ENCODE assay signal across 9 cellular contexts in genomic region chr3:45035441-45036301, GRCh38. TPM values are rescaled to one million over a fixed set of nuclear protein-coding genes. Genes with fewer than 3 reads are reported as not detected.
DNase-seq lines count a peak whose midpoint lies in the region; ATAC-seq and TF ChIP-seq lines count a peak whose summit lies in the region.
"Had no signal": no experiment of that assay in that cellular context is flagged by ENCODE, and none has a peak within 500 bp of the region (broad histone marks: within the 10 kb centered on the region; RNA-seq: fewer than 3 reads in every experiment).

No MANE protein-coding gene starts in this region.

- no peaks in the 10 kb centered on the region for H3K9me3 ChIP-seq in HUES48 (ENCODE audit: control insufficient read depth, insufficient read depth, low read length)
- no peaks in the 10 kb centered on the region for H3K9me3 ChIP-seq in left ventricle myocardium inferior (replicated peaks)
- H3K9me3 ChIP-seq in sigmoid colon = no peaks in the 10 kb centered on the region

- peaks cover 71% of the 10 kb centered on the region for H3K27me3 Mint-ChIP-seq in activated naive CD4-positive, alpha-beta T cell treated with anti-CD3 and anti-CD28 coated beads, Interleukin-2, amount 10 ng/mL, durations not matched to agents 7 days and 5 days

- no peak for ATAC-seq in GM19397 (IDR thresholded peaks at IDR 0.05; ENCODE audit: unreplicated experiment)

- H3K4me1 Mint-ChIP-seq in activated naive CD4-positive, alpha-beta T cell treated with anti-CD3 and anti-CD28 coated beads, Interleukin-2, amount 10 ng/mL, durations not matched to agents 7 days and 5 days = peaks cover 39% of the 10 kb centered on the region

- H3K4me1 ChIP-seq in HUES48 (ENCODE audit: control insufficient read depth, insufficient read depth, low read length) = peaks cover 6% of the 10 kb centered on the region
- peaks cover 56% of the 10 kb centered on the region for H3K4me1 ChIP-seq in left ventricle myocardium inferior
- peaks cover 0 to 34% (median 27%) of the 10 kb centered on the region in 4 donors for H3K4me1 ChIP-seq in sigmoid colon

- DNase-seq in activated naive CD4-positive, alpha-beta T cell treated with anti-CD3 and anti-CD28 coated beads, Interleukin-2, amount 10 ng/mL, durations not matched to agents 7 days and 5 days = peak; percentile 45
- DNase-seq in left ventricle myocardium inferior = no peak
- DNase-seq in sigmoid colon = peak; percentile 79
- DNase-seq in SKM-1 treated with dmso at 0.1 percent for 144 hours (lab: John Stamatoyannopoulos, UW; ENCODE audit: unreplicated experiment) = no peak
- DNase-seq in T1000 (lab: John Stamatoyannopoulos, UW) = no peak
- no peak for DNase-seq in SW480 (ENCODE audit: low spot score)

- no peak overlapping the region for H3K27ac Mint-ChIP-seq in activated naive CD4-positive, alpha-beta T cell treated with anti-CD3 and anti-CD28 coated beads, Interleukin-2, amount 10 ng/mL, durations not matched to agents 7 days and 5 days

- H3K36me3 ChIP-seq in HUES48 (ENCODE audit: control insufficient read depth, insufficient read depth, low read length) (no peaks in the 10 kb centered on the region), left ventricle myocardium inferior (peaks cover 24% of the 10 kb centered on the region), sigmoid colon (no peaks in the 10 kb centered on the region)

- TF ChIP-seq EP300 in sigmoid colon (IDR thresholded peaks at IDR 0.05) = no peak

- no peak overlapping the region for H3K9ac ChIP-seq in HUES48 (ENCODE audit: low read depth, low read length)

- intact Hi-C loops in left ventricle myocardium inferior (cut with micrococcal nuclease) = no loop called here
- intact Hi-C loops in sigmoid colon (cut with DNase I) = loop anchor here (5.0 kb wide), 4 partner anchors 58 to 622 kb away; partner anchors contain the start of genes EXOSC7, TMEM158 and ZDHHC3

- no peaks in the 10 kb centered on the region for H3K9me3 Mint-ChIP-seq in activated naive CD4-positive, alpha-beta T cell treated with anti-CD3 and anti-CD28 coated beads, Interleukin-2, amount 10 ng/mL, durations not matched to agents 7 days and 5 days

- H3K27ac ChIP-seq in HUES48 (ENCODE audit: low read depth, low read length) = no peak overlapping the region
- peak overlapping the region; percentile 71 for H3K27ac ChIP-seq in left ventricle myocardium inferior (replicated peaks)
- H3K27ac ChIP-seq in sigmoid colon = peak overlapping the region; percentile 55 to 79 (median 70)

- H3K4me3 ChIP-seq in HUES48 (ENCODE audit: low read depth, low read length) (peak overlapping the region; percentile 34), left ventricle myocardium inferior (peak overlapping the region; percentile 55), sigmoid colon (peak overlapping the region; percentile 17 to 48 (median 44))

- no peaks in the 10 kb centered on the region for H3K36me3 Mint-ChIP-seq in activated naive CD4-positive, alpha-beta T cell treated with anti-CD3 and anti-CD28 coated beads, Interleukin-2, amount 10 ng/mL, durations not matched to agents 7 days and 5 days

- CTCF ChIA-PET in activated naive CD4-positive, alpha-beta T cell treated with anti-CD3 and anti-CD28 coated beads, Interleukin-2, amount 10 ng/mL, durations not matched to agents 7 days and 5 days (lab: Charles Lee) = interaction anchor here (1.0 to 17.4 kb wide), 9 partner anchors 8 to 626 kb away, joined by 3 to 390 read pairs (median 5); no protein-coding TSS in a partner anchor

- H3K4me3 Mint-ChIP-seq in activated naive CD4-positive, alpha-beta T cell treated with anti-CD3 and anti-CD28 coated beads, Interleukin-2, amount 10 ng/mL, durations not matched to agents 7 days and 5 days = peak overlapping the region; percentile 39

- WGBS in sigmoid colon, 2 donors = 23 to 31% methylated on average over 64 of the region's 64 CpGs

- H3K27me3 ChIP-seq in HUES48 (ENCODE audit: control insufficient read depth, insufficient read depth, low read length) (peaks cover 46% of the 10 kb centered on the region), left ventricle myocardium inferior (ENCODE audit: low read depth) (no peaks in the 10 kb centered on the region), sigmoid colon (no peaks in the 10 kb centered on the region)

- no peak for TF ChIP-seq CTCF in left ventricle myocardium inferior (IDR thresholded peaks at IDR 0.05; ENCODE audit: borderline replicate concordance)
- TF ChIP-seq CTCF in sigmoid colon (IDR thresholded peaks at IDR 0.05) = no peak

- no peak for TF ChIP-seq POLR2A in sigmoid colon (IDR thresholded peaks at IDR 0.05)

RNA-seq across cellular contexts. Expression of gene CLEC3B, which starts 9.6 kb away (rescaled TPM):
- total RNA-seq in left ventricle myocardium inferior (80.8 TPM), sigmoid colon (10 to 100 TPM; 21.3 to 97.2 (median 40.3) TPM)
- 10 to 100 TPM in 2 of 3 donors, 1 to 10 TPM in 1; 8.8 to 50.5 (median 35.3) TPM for polyA plus RNA-seq in sigmoid colon
- total RNA-seq: HT1080 had no signal

RNA-seq across cellular contexts. Expression of gene EXOSC7, which starts 59.6 kb away (rescaled TPM):
- total RNA-seq in left ventricle myocardium inferior (27.2 TPM), sigmoid colon (10 to 100 TPM; 26.9 to 44.3 (median 34.9) TPM)
- 10 to 100 TPM; 16.2 to 40.3 (median 17.3) TPM for polyA plus RNA-seq in sigmoid colon

RNA-seq across cellular contexts. Expression of gene ZDHHC3, which starts 59.7 kb away (rescaled TPM):
- total RNA-seq in left ventricle myocardium inferior = 40.2 TPM
- 10 to 100 TPM; 43.2 to 62.9 (median 46.3) TPM for total RNA-seq in sigmoid colon
- 10 to 100 TPM; 77.2 to 82.8 (median 78.1) TPM for polyA plus RNA-seq in sigmoid colon

Comparison
In these comparisons a context has a peak if more than half of its experiments do, and no peak if none do; other contexts are left out.
1. DNase-seq: peak in activated naive CD4-positive, alpha-beta T cell treated with anti-CD3 and anti-CD28 coated beads, Interleukin-2, amount 10 ng/mL, durations not matched to agents 7 days and 5 days (single experiment) and sigmoid colon (single experiment); none in left ventricle myocardium inferior (single experiment), SKM-1 treated with dmso at 0.1 percent for 144 hours (single experiment), T1000 (single experiment) and SW480 (single experiment).
2. Peak in every context shown above with its lines, with median percentiles within 50 percentile points of each other: H3K4me3 ChIP-seq.